In genomic region chr2:230749111-230749510, GRCh38 we compare ENCODE assay signal across 27 cellular contexts. TPM values are rescaled to one million over a fixed set of nuclear protein-coding genes. Genes with fewer than 3 reads are reported as not detected.
DNase-seq lines count a peak whose midpoint lies in the region; ATAC-seq, FAIRE-seq and TF ChIP-seq lines count a peak whose summit lies in the region.
"Had no signal": no experiment of that assay in that cellular context is flagged by ENCODE, and none has a peak within 500 bp of the region (broad histone marks: within the 10 kb centered on the region; RNA-seq: fewer than 3 reads in every experiment).

No MANE protein-coding gene starts in this region.

- no peak for TF ChIP-seq CTCF in astrocyte (IDR thresholded peaks at IDR 0.05; ENCODE audit: insufficient read depth, low read depth, low read length)
- TF ChIP-seq CTCF in mucosa of descending colon (IDR thresholded peaks at IDR 0.05): no peak

- H3K23ac ChIP-seq in mesendoderm (ENCODE audit: low read length): no peak overlapping the region

- H3K79me1 ChIP-seq in mesendoderm (ENCODE audit: low read length): peaks cover 15% of the 10 kb centered on the region

- no peak overlapping the region for H2BK15ac ChIP-seq in mesendoderm (replicated peaks; ENCODE audit: low read depth)

- H3K9ac ChIP-seq in astrocyte (ENCODE audit: low read length) (no peak overlapping the region), mesendoderm (ENCODE audit: low read length) (no peak overlapping the region)
- H3K9ac ChIP-seq: BLaER1 had no signal

- H3K27ac Mint-ChIP-seq in astrocyte (ENCODE audit: unreplicated experiment): peak overlapping the region; percentile 95
- no peak overlapping the region for H3K27ac Mint-ChIP-seq in activated naive CD4-positive, alpha-beta T cell treated with anti-CD3 and anti-CD28 coated beads, Interleukin-2, amount 50 U/mL, for 72 hours
- H3K27ac Mint-ChIP-seq: activated CD8-positive, alpha-beta T cell treated with anti-CD3 and anti-CD28 coated beads for 36 hours; mesothelial cell of epicardium had no signal

- H3K4me3 ChIP-seq in astrocyte (ENCODE audit: insufficient read depth, low read depth, low read length): no peak overlapping the region
- H3K4me3 ChIP-seq in mesendoderm (ENCODE audit: low read length): no peak overlapping the region
- no peak overlapping the region for H3K4me3 ChIP-seq in mucosa of descending colon
- H3K4me3 ChIP-seq: BLaER1, SJCRH30, spleen, stomach, vagina had no signal

- no peak overlapping the region for H2BK5ac ChIP-seq in mesendoderm (ENCODE audit: low read length)

- no peak overlapping the region for H3K4me2 ChIP-seq in astrocyte (ENCODE audit: low read length)
- H3K4me2 ChIP-seq in mesendoderm (ENCODE audit: low read length): no peak overlapping the region
- H3K4me2 ChIP-seq: BLaER1 had no signal

- H3K27me3 ChIP-seq in astrocyte (ENCODE audit: insufficient read depth, low read length): no peaks in the 10 kb centered on the region
- H3K27me3 ChIP-seq in mesendoderm (ENCODE audit: insufficient read depth, low read length, poor library complexity): no peaks in the 10 kb centered on the region
- H3K27me3 ChIP-seq: BLaER1, neutrophil, SJCRH30, spleen, stomach, vagina had no signal

- no peak overlapping the region for H3K18ac ChIP-seq in mesendoderm (ENCODE audit: low read length)

- no peak overlapping the region for H4K5ac ChIP-seq in mesendoderm (ENCODE audit: low read length)

- peaks cover 8% of the 10 kb centered on the region for H3K36me3 Mint-ChIP-seq in astrocyte (ENCODE audit: low read depth, unreplicated experiment)
- H3K36me3 Mint-ChIP-seq in activated naive CD4-positive, alpha-beta T cell treated with anti-CD3 and anti-CD28 coated beads, Interleukin-2, amount 50 U/mL, for 72 hours: peaks cover 9 to 42% of the 10 kb centered on the region in 2 donors

- no peaks in the 10 kb centered on the region for H3K27me3 Mint-ChIP-seq in astrocyte (ENCODE audit: low read depth, unreplicated experiment)
- H3K27me3 Mint-ChIP-seq: activated CD8-positive, alpha-beta T cell treated with anti-CD3 and anti-CD28 coated beads for 36 hours; naive thymus-derived CD4-positive, alpha-beta T cell had no signal

- H3K4me1 Mint-ChIP-seq in astrocyte (ENCODE audit: low read depth, unreplicated experiment): peaks cover 29% of the 10 kb centered on the region
- H3K4me1 Mint-ChIP-seq: mesothelial cell of epicardium had no signal

- no peak overlapping the region for H4K8ac ChIP-seq in mesendoderm (ENCODE audit: low read depth, low read length)

- H3K79me2 ChIP-seq in astrocyte (ENCODE audit: insufficient read depth, low read length) (peaks cover 98% of the 10 kb centered on the region), mesendoderm (ENCODE audit: control insufficient read depth, insufficient read depth, low read length) (peaks cover 13% of the 10 kb centered on the region)

- no peak overlapping the region for H3K27ac ChIP-seq in astrocyte (ENCODE audit: low read depth, low read length)
- H3K27ac ChIP-seq in epithelial cell of prostate: peak overlapping the region; percentile 61
- no peak overlapping the region for H3K27ac ChIP-seq in mesendoderm (ENCODE audit: low read depth, low read length)
- H3K27ac ChIP-seq: BLaER1, neutrophil, SJCRH30, spleen, stomach, vagina had no signal

- no peak overlapping the region for H2BK120ac ChIP-seq in mesendoderm (ENCODE audit: low read depth, low read length)

- H4K20me1 ChIP-seq in astrocyte (ENCODE audit: insufficient read depth, low read length): peaks cover 75% of the 10 kb centered on the region

- H3K56ac ChIP-seq in mesendoderm (ENCODE audit: low read length): no peak overlapping the region

- H3K36me3 ChIP-seq in astrocyte (ENCODE audit: insufficient read depth, low read length) (peaks cover 3% of the 10 kb centered on the region), mesendoderm (ENCODE audit: control insufficient read depth, insufficient read depth, low read length) (no peaks in the 10 kb centered on the region), mucosa of descending colon (ENCODE audit: low read depth) (no peaks in the 10 kb centered on the region)
- H3K36me3 ChIP-seq: vagina had no signal

- no peak overlapping the region for H2AK5ac ChIP-seq in mesendoderm (ENCODE audit: low read length)

- no peak for FAIRE-seq in astrocyte (lab: Jason Lieb, UNC)
- FAIRE-seq: endometrium had no signal

- no peaks in the 10 kb centered on the region for H3K9me3 Mint-ChIP-seq in astrocyte (ENCODE audit: unreplicated experiment)
- peaks cover 0 to 5% of the 10 kb centered on the region in 2 donors for H3K9me3 Mint-ChIP-seq in activated naive CD4-positive, alpha-beta T cell treated with anti-CD3 and anti-CD28 coated beads, Interleukin-2, amount 50 U/mL, for 72 hours
- H3K9me3 Mint-ChIP-seq: activated CD8-positive, alpha-beta T cell treated with anti-CD3 and anti-CD28 coated beads for 36 hours had no signal

- no peak overlapping the region for H3K4ac ChIP-seq in mesendoderm (ENCODE audit: low read depth, low read length)

- ATAC-seq in mucosa of descending colon (no peak), GM18517 (IDR thresholded peaks at IDR 0.05; ENCODE audit: unreplicated experiment) (no peak)
- no peak for ATAC-seq in activated naive CD4-positive, alpha-beta T cell treated with anti-CD3 and anti-CD28 coated beads, Interleukin-2, amount 50 U/mL, for 72 hours
- ATAC-seq: activated CD8-positive, alpha-beta T cell treated with anti-CD3 and anti-CD28 coated beads for 36 hours; naive thymus-derived CD4-positive, alpha-beta T cell; right cardiac atrium had no signal

- no peaks in the 10 kb centered on the region for H3K9me3 ChIP-seq in astrocyte (ENCODE audit: insufficient read depth, low read depth, low read length)
- H3K9me3 ChIP-seq in mucosa of descending colon: no peaks in the 10 kb centered on the region
- H3K9me3 ChIP-seq: neutrophil, spleen, stomach, vagina had no signal

- peaks cover 13% of the 10 kb centered on the region for H3K4me1 ChIP-seq in astrocyte (ENCODE audit: insufficient read depth, low read length)
- H3K4me1 ChIP-seq in mesendoderm (ENCODE audit: control insufficient read depth, low read depth, low read length): no peaks in the 10 kb centered on the region
- H3K4me1 ChIP-seq in mucosa of descending colon (ENCODE audit: low read depth): no peaks in the 10 kb centered on the region
- H3K4me1 ChIP-seq: BLaER1 had no signal

- peak; percentile 33 for DNase-seq in GM03348 (ENCODE audit: low spot score)
- peak; percentile 64 for DNase-seq in astrocyte (ENCODE audit: low read depth)
- no peak for DNase-seq in epithelial cell of prostate (ENCODE audit: low read depth, low spot score)
- DNase-seq in mesendoderm: peak; percentile 52
- no peak for DNase-seq in mucosa of descending colon
- no peak for DNase-seq in activated naive CD4-positive, alpha-beta T cell treated with anti-CD3 and anti-CD28 coated beads, Interleukin-2, amount 50 U/mL, for 72 hours (ENCODE audit: low spot score in 2 of 2)
- no peak for DNase-seq in stimulated activated CD4-positive, alpha-beta T cell treated with anti-CD3 and anti-CD28 coated beads, Interleukin-2, amount 100 ng/mL, for 24 hours
- DNase-seq: ACHN; activated CD8-positive, alpha-beta T cell treated with anti-CD3 and anti-CD28 coated beads for 36 hours; activated naive CD4-positive, alpha-beta T cell treated with anti-CD3 and anti-CD28 coated beads, Interleukin-2, amount 50 U/mL, for 16 hours; caudate nucleus; DMS 273 treated with DMSO at 0.1 percent for 48 hours; naive thymus-derived CD4-positive, alpha-beta T cell; NCI-H1048; NCI-H187; NCI-H82; right cardiac atrium; SJCRH30; spleen; stomach; SW 1271 had no signal

- intact Hi-C loops in mucosa of descending colon (cut with DNase I, micrococcal nuclease): no loop called here

- no peak overlapping the region for H3K4me3 Mint-ChIP-seq in astrocyte (ENCODE audit: unreplicated experiment)
- H3K4me3 Mint-ChIP-seq: activated CD8-positive, alpha-beta T cell treated with anti-CD3 and anti-CD28 coated beads for 36 hours; mesothelial cell of epicardium had no signal

- no CpG with 5 or more reads among the region's 2 CpGs for WGBS in mesendoderm (ENCODE audit: extremely low coverage, insufficient coverage, low lambda C conversion rate)

- no peak overlapping the region for H2AFZ ChIP-seq in astrocyte (ENCODE audit: low read depth, low read length)

RNA-seq across cellular contexts. Expression of gene CAB39, which starts 36.5 kb away (rescaled TPM):
- total RNA-seq in astrocyte (58.6 and 66.6 TPM in 2 replicates), mucosa of descending colon (100 to 1,000 TPM; 112 to 155 (median 115) TPM)
- 33.4 TPM for polyA plus RNA-seq in mesendoderm (2013, experiment 1 of 2)
- 34.1 TPM for polyA plus RNA-seq in mesendoderm (2013, experiment 2 of 2)
- 100 to 1,000 TPM; 104 to 123 TPM for total RNA-seq in activated naive CD4-positive, alpha-beta T cell treated with anti-CD3 and anti-CD28 coated beads, Interleukin-2, amount 50 U/mL, for 72 hours

Comparison
In these comparisons a context has a peak if more than half of its experiments do, and no peak if none do; other contexts are left out.
1. DNase-seq: peak in GM03348 (single experiment), astrocyte (single experiment) and mesendoderm (single experiment); none in epithelial cell of prostate (single experiment), mucosa of descending colon (0 of 3), activated naive CD4-positive, alpha-beta T cell treated with anti-CD3 and anti-CD28 coated beads, Interleukin-2, amount 50 U/mL, for 72 hours (0 of 2) and stimulated activated CD4-positive, alpha-beta T cell treated with anti-CD3 and anti-CD28 coated beads, Interleukin-2, amount 100 ng/mL, for 24 hours (0 of 2).